14 cellular contexts compared by ENCODE assay signal in the genomic region with DNA sequence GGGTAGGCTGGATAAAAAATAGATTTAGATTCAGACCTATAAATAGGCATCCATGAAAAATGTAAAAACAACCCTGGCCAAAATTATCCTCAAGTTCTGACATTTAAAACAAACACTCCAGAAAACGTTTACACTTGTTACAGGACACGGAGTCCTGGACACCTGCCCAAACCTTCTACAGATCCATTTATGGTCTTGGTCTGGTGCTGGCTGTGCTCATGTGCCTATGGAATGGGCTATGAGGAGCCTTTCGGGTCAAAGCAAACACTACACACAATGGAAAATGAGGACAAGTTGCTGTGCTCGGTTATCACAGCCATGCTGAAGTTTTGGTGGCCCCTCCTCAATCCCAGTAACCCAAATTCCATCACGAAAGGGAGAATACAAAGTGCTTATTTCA.
DNase-seq lines count a peak whose midpoint lies in the region; TF ChIP-seq lines count a peak whose summit lies in the region.
"Had no signal": no experiment of that assay in that cellular context is flagged by ENCODE, and none has a peak within 500 bp of the region (broad histone marks: within the 10 kb centered on the region; RNA-seq: fewer than 3 reads in every experiment).

No MANE protein-coding gene starts in this region.

- peak overlapping the region; percentile 37 for H3K4me3 ChIP-seq in coronary artery

- no peak for TF ChIP-seq CTCF in coronary artery (IDR thresholded peaks at IDR 0.05)

- H3K27ac ChIP-seq in coronary artery = peak overlapping the region; percentile 87 to 89
- H3K27ac ChIP-seq: parathyroid adenoma had no signal

- DNase-seq in NCI-H2196 (lab: John Stamatoyannopoulos, UW; ENCODE audit: unreplicated experiment) = peak; percentile 17
- DNase-seq in NCI-H2196 treated with DMSO at 0.1 percent for 48 hours (lab: John Stamatoyannopoulos, UW; ENCODE audit: unreplicated experiment) = no peak
- peak; percentile 83 for DNase-seq in coronary artery (ENCODE audit: low spot score)
- peak; percentile 67 for DNase-seq in mucosa of gallbladder (ENCODE audit: low spot score)
- peak; percentile 81 for DNase-seq in ureter (ENCODE audit: low spot score)
- no peak for DNase-seq in foreskin melanocyte
- DNase-seq in T1000 (lab: John Stamatoyannopoulos, UW) = no peak
- no peak for DNase-seq in germinal center (ENCODE audit: low spot score)
- DNase-seq: activated B cell treated with CpG ODN at 0.5 μM for 24 hours; activated gamma-delta T cell; Calu3; NCI-H524; stimulated activated CD4-positive, alpha-beta T cell treated with anti-CD3 and anti-CD28 coated beads, Interleukin-15, amount 100 ng/mL, for 24 hours had no signal

Comparison
In these comparisons a context has a peak if more than half of its experiments do, and no peak if none do; other contexts are left out.
1. DNase-seq: peak in NCI-H2196 (single experiment), coronary artery (single experiment), mucosa of gallbladder (single experiment) and ureter (single experiment); none in NCI-H2196 treated with DMSO at 0.1 percent for 48 hours (single experiment), foreskin melanocyte (single experiment), T1000 (single experiment) and germinal center (single experiment).